ENCODE assay signal across 21 cellular contexts in the genomic region with DNA sequence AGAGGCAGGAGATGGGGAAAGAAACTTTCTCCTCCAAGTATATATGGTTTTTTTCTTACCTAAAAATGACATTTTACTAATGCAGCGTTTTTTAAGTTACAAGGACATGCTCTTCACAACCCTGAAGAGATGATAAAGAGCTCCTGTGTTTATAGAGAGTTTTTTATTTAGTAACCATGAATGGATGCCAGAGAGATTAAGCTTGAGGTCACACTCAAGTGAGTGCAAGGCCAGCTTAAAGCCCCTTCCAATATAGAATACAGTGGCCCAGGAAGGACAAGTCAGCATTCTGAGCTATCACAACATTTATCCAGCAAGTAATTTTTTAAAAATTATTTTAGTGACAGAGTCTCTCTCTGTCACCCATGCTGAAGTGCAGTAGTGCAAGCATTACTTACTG. TPM values are rescaled to one million over a fixed set of nuclear protein-coding genes. Genes with fewer than 3 reads are reported as not detected.
DNase-seq lines count a peak whose midpoint lies in the region; ATAC-seq, FAIRE-seq and TF ChIP-seq lines count a peak whose summit lies in the region.
"Had no signal": no experiment of that assay in that cellular context is flagged by ENCODE, and none has a peak within 500 bp of the region (broad histone marks: within the 10 kb centered on the region; RNA-seq: fewer than 3 reads in every experiment).

No MANE protein-coding gene starts in this region.

- no peak overlapping the region for H3K4me3 Mint-ChIP-seq in T-helper 1 cell treated with Interleukin-12 subunit alpha and Interleukin-12 subunit beta and Interleukin-4 antibody, amounts not matched to agents 30 μg/mL and 1 μg/mL, for 36 hours
- H3K4me3 Mint-ChIP-seq in activated naive CD8-positive, alpha-beta T cell treated with anti-CD3 and anti-CD28 coated beads, Interleukin-2, amount 50 U/mL, for 24 hours, result no peak overlapping the region
- H3K4me3 Mint-ChIP-seq: CD4-positive, alpha-beta T cell had no signal

- intact Hi-C loops in left ventricle myocardium superior (cut with micrococcal nuclease), result no loop called here
- intact Hi-C loops in psoas muscle (cut with DNase I), result no loop called here

- peaks cover 2% of the 10 kb centered on the region; the same call in 1 of the 3 replicates for H3K9me3 ChIP-seq in A549
- H3K9me3 ChIP-seq in psoas muscle, result no peaks in the 10 kb centered on the region
- H3K9me3 ChIP-seq: BE2C, Caco-2 had no signal

- TF ChIP-seq EP300 in A549 (IDR thresholded peaks at IDR 0.05), result no peak

- no peak for TF ChIP-seq POLR2A in A549 (IDR thresholded peaks at IDR 0.05; ENCODE audit: low read length)

- no peak for FAIRE-seq in A549 (lab: Jason Lieb, UNC)
- FAIRE-seq: K562 had no signal

- H3K36me3 ChIP-seq in psoas muscle (ENCODE audit: insufficient read depth in 1 of 2, low read depth in 1 of 2), result no peaks in the 10 kb centered on the region
- H3K36me3 ChIP-seq: BE2C had no signal

- H3K9me3 Mint-ChIP-seq in T-helper 1 cell treated with Interleukin-12 subunit alpha and Interleukin-12 subunit beta and Interleukin-4 antibody, amounts not matched to agents 30 μg/mL and 1 μg/mL, for 36 hours, result peaks cover 5% of the 10 kb centered on the region
- no peaks in the 10 kb centered on the region for H3K9me3 Mint-ChIP-seq in activated naive CD8-positive, alpha-beta T cell treated with anti-CD3 and anti-CD28 coated beads, Interleukin-2, amount 50 U/mL, for 24 hours
- H3K9me3 Mint-ChIP-seq: CD4-positive, alpha-beta T cell had no signal

- 45% methylated on average over 1 of the region's 1 CpG for WGBS in A549 (ENCODE audit: missing lambda C conversion rate)
- WGBS in psoas muscle, 3 donors, result 10 to 50% (median 40%) methylated on average over 1 of the region's 1 CpG

- peaks cover 7% of the 10 kb centered on the region for H3K36me3 Mint-ChIP-seq in T-helper 1 cell treated with Interleukin-12 subunit alpha and Interleukin-12 subunit beta and Interleukin-4 antibody, amounts not matched to agents 30 μg/mL and 1 μg/mL, for 36 hours (ENCODE audit: low read depth)
- no peaks in the 10 kb centered on the region for H3K36me3 Mint-ChIP-seq in activated naive CD8-positive, alpha-beta T cell treated with anti-CD3 and anti-CD28 coated beads, Interleukin-2, amount 50 U/mL, for 24 hours (ENCODE audit: low read depth)

- no peak for ATAC-seq in A549
- ATAC-seq in activated naive CD8-positive, alpha-beta T cell treated with anti-CD3 and anti-CD28 coated beads, Interleukin-2, amount 50 U/mL, for 24 hours, result no peak
- peak; percentile 85 for ATAC-seq in left ventricle myocardium superior
- no peak for ATAC-seq in psoas muscle
- ATAC-seq: K562 had no signal

- H3K4me3 ChIP-seq in A549 (no peak overlapping the region), psoas muscle (no peak overlapping the region)
- H3K4me3 ChIP-seq: K562 had no signal

- CTCF ChIA-PET in A549 (lab: Yijun Ruan, JAX), result interaction anchor here (2.6 kb wide), 1 partner anchor 17 kb away, joined by 12 read pairs; no protein-coding TSS in a partner anchor

- DNase-seq in T-helper 1 cell (no peak), A549 (ENCODE audit: low read depth in 1 of 2, low spot score in 1 of 2) (no peak), left ventricle myocardium superior (no peak), psoas muscle (no peak), NCI-H1694 (lab: John Stamatoyannopoulos, UW) (no peak), GF-D8 (lab: John Stamatoyannopoulos, UW) (no peak)
- DNase-seq in activated naive CD8-positive, alpha-beta T cell treated with anti-CD3 and anti-CD28 coated beads, Interleukin-2, amount 50 U/mL, for 24 hours, result no peak
- DNase-seq: BE2C; Caco-2; CD4-positive, alpha-beta T cell; NCI-H1105 treated with DMSO at 0.1 percent for 48 hours; NCI-H187; NCI-H2107; NCI-H2227 treated with DMSO at 0.1 percent for 48 hours; NCI-H510A treated with DMSO at 0.1 percent for 48 hours; NCI-H774; SIG-M5 had no signal

- 0 out of 3 replicates have a peak overlapping the region, but pooled peaks have one; percentile 11 for H3K4me2 ChIP-seq in A549

- TF ChIP-seq CTCF in A549 (IDR thresholded peaks at IDR 0.05), result no peak
- no peak for TF ChIP-seq CTCF in psoas muscle (IDR thresholded peaks at IDR 0.05)

- POLR2A ChIA-PET in A549 (lab: Yijun Ruan, JAX), result interaction anchor here (1.1 kb wide), 1 partner anchor 8 kb away, joined by 3 read pairs; no protein-coding TSS in a partner anchor

- H3K27me3 ChIP-seq in psoas muscle (ENCODE audit: insufficient read depth in 3 of 3, low read length in 2 of 3), result no peaks in the 10 kb centered on the region
- H3K27me3 ChIP-seq: BE2C had no signal

- H3K4me1 Mint-ChIP-seq in T-helper 1 cell treated with Interleukin-12 subunit alpha and Interleukin-12 subunit beta and Interleukin-4 antibody, amounts not matched to agents 30 μg/mL and 1 μg/mL, for 36 hours (ENCODE audit: low read depth), result peaks cover 35% of the 10 kb centered on the region
- H3K4me1 Mint-ChIP-seq in activated naive CD8-positive, alpha-beta T cell treated with anti-CD3 and anti-CD28 coated beads, Interleukin-2, amount 50 U/mL, for 24 hours, result peaks cover 45% of the 10 kb centered on the region

- TF ChIP-seq RAD21 in A549 (conservative IDR thresholded peaks at IDR 0.05 in 1 of 2, IDR thresholded peaks at IDR 0.05 in 1 of 2), result no peak

- peak overlapping the region; percentile 3 for H3K27ac Mint-ChIP-seq in T-helper 1 cell treated with Interleukin-12 subunit alpha and Interleukin-12 subunit beta and Interleukin-4 antibody, amounts not matched to agents 30 μg/mL and 1 μg/mL, for 36 hours
- H3K27ac Mint-ChIP-seq in activated naive CD8-positive, alpha-beta T cell treated with anti-CD3 and anti-CD28 coated beads, Interleukin-2, amount 50 U/mL, for 24 hours, result peak overlapping the region; percentile 70
- H3K27ac Mint-ChIP-seq: CD4-positive, alpha-beta T cell had no signal

- H3K4me1 ChIP-seq in A549, result peaks cover 11% of the 10 kb centered on the region
- no peaks in the 10 kb centered on the region for H3K4me1 ChIP-seq in psoas muscle
- H3K4me1 ChIP-seq: BE2C, Caco-2 had no signal

- no peaks in the 10 kb centered on the region for H3K27me3 Mint-ChIP-seq in T-helper 1 cell treated with Interleukin-12 subunit alpha and Interleukin-12 subunit beta and Interleukin-4 antibody, amounts not matched to agents 30 μg/mL and 1 μg/mL, for 36 hours (ENCODE audit: low read depth)
- H3K27me3 Mint-ChIP-seq in activated naive CD8-positive, alpha-beta T cell treated with anti-CD3 and anti-CD28 coated beads, Interleukin-2, amount 50 U/mL, for 24 hours, result no peaks in the 10 kb centered on the region
- H3K27me3 Mint-ChIP-seq: CD4-positive, alpha-beta T cell had no signal

- H3K27ac ChIP-seq in A549 (peak overlapping the region; percentile 1 to 34; a peak in 4 of 6 replicates), psoas muscle (no peak overlapping the region)
- H3K27ac ChIP-seq: 22Rv1 had no signal

TF ChIP-seq in A549, 52 proteins besides CTCF, POLR2A, EP300 and RAD21:
- TF ChIP-seq ZC3H11A (IDR thresholded peaks at IDR 0.05), result no peak
- no peak for TF ChIP-seq MAFK (IDR thresholded peaks at IDR 0.05; ENCODE audit: partially characterized antibody)
- TF ChIP-seq CBX8 (IDR thresholded peaks at IDR 0.05), result no peak
- no peak for TF ChIP-seq RARB (CRISPR knock-in tag; IDR thresholded peaks at IDR 0.05)
- TF ChIP-seq, protein P1, sequence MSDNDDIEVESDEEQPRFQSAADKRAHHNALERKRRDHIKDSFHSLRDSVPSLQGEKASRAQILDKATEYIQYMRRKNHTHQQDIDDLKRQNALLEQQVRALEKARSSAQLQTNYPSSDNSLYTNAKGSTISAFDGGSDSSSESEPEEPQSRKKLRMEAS (IDR thresholded peaks at IDR 0.05), result no peak
- TF ChIP-seq HOXB13 (CRISPR knock-in tag; IDR thresholded peaks at IDR 0.05; ENCODE audit: low read depth), result no peak
- no peak for TF ChIP-seq BHLHE40 (IDR thresholded peaks at IDR 0.05; ENCODE audit: low read depth, low read length)
- TF ChIP-seq HEYL (CRISPR knock-in tag; IDR thresholded peaks at IDR 0.05), result no peak
- TF ChIP-seq NFE2L2 (conservative IDR thresholded peaks at IDR 0.05; ENCODE audit: low read length), result no peak
- TF ChIP-seq GATA3 (IDR thresholded peaks at IDR 0.05; ENCODE audit: borderline replicate concordance), result no peak

RNA-seq across cellular contexts. Expression of a gene that starts 6.7 kb away (rescaled TPM):
- polyA plus RNA-seq in A549 (2011; rRNA removed) (0.13 and 0.24 TPM in 2 replicates), A549 (2017; fragmentation: RNase III; extraction: RNeasy Plus Mini Kit Qiagen cat#74134 plus additional on column Dnase treatment) (0.05 to 0.17 TPM (median 0.07 TPM) in 3 replicates), psoas muscle (1 to 10 TPM in 1 of 3 donors, under 1 TPM in 2; 0.48 to 1.4 (median 0.90) TPM)
- 0.05 and 0.06 TPM in 2 replicates for polyA plus RNA-seq in A549 (2012; cell fraction: cytosol; rRNA removed)
- polyA plus RNA-seq in A549 (2012; cell fraction: nucleus; rRNA removed), result 0.06 and 0.17 TPM in 2 replicates
- polyA minus RNA-seq in A549 (2011; rRNA and poly(A)+ RNA removed), result 0.54 TPM in 1 of 2 replicates, not detected in the other
- total RNA-seq in left ventricle myocardium superior (2.8 TPM), psoas muscle (1 to 10 TPM; 1.3 to 3.5 (median 1.5) TPM)

RNA-seq across cellular contexts. Expression of a gene that starts 27.2 kb away (rescaled TPM):
- 17.9 and 23.0 TPM in 2 replicates for polyA plus RNA-seq in A549 (2011; rRNA removed)
- polyA plus RNA-seq in A549 (2012; cell fraction: cytosol; rRNA removed), result 6.1 and 6.3 TPM in 2 replicates
- 2.1 and 3.4 TPM in 2 replicates for polyA plus RNA-seq in A549 (2012; cell fraction: nucleus; rRNA removed)
- 19.8 to 22.6 TPM (median 22.5 TPM) in 3 replicates for polyA plus RNA-seq in A549 (2017; fragmentation: RNase III; extraction: RNeasy Plus Mini Kit Qiagen cat#74134 plus additional on column Dnase treatment)
- 4.0 and 4.6 TPM in 2 replicates for polyA minus RNA-seq in A549 (2011; rRNA and poly(A)+ RNA removed)
- 10.2 TPM for total RNA-seq in left ventricle myocardium superior
- total RNA-seq in psoas muscle, result 10 to 100 TPM; 10.6 to 11.8 (median 11.3) TPM
- polyA plus RNA-seq in psoas muscle, result 10 to 100 TPM; 12.9 to 17.5 (median 16.5) TPM

RNA-seq across cellular contexts. Expression of a gene that starts 50.6 kb away (rescaled TPM):
- polyA plus RNA-seq in A549 (2011; rRNA removed) (not detected in 2 replicates), A549 (2017; fragmentation: RNase III; extraction: RNeasy Plus Mini Kit Qiagen cat#74134 plus additional on column Dnase treatment) (not detected in 3 replicates), psoas muscle (not detected)
- polyA plus RNA-seq in A549 (2012; cell fraction: cytosol; rRNA removed), result not detected in 2 replicates
- not detected in 2 replicates for polyA plus RNA-seq in A549 (2012; cell fraction: nucleus; rRNA removed)
- not detected in 2 replicates for polyA minus RNA-seq in A549 (2011; rRNA and poly(A)+ RNA removed)
- total RNA-seq in left ventricle myocardium superior (not detected), psoas muscle (not detected)
- total RNA-seq: Caco-2; CD4-positive, alpha-beta T cell; H4; K562 had no signal
- polyA plus RNA-seq: K562 had no signal

RNA-seq across cellular contexts. Expression of a gene that starts 56.6 kb away (rescaled TPM):
- polyA plus RNA-seq in A549 (2011; rRNA removed) (94.7 and 143 TPM in 2 replicates), A549 (2017; fragmentation: RNase III; extraction: RNeasy Plus Mini Kit Qiagen cat#74134 plus additional on column Dnase treatment) (99.1 to 103 TPM (median 101 TPM) in 3 replicates), psoas muscle (under 1 TPM in 1 of 3 donors, not detected in 2; 0.01 TPM)
- polyA plus RNA-seq in A549 (2012; cell fraction: cytosol; rRNA removed), result 58.3 and 77.3 TPM in 2 replicates
- polyA plus RNA-seq in A549 (2012; cell fraction: nucleus; rRNA removed), result 48.5 and 87.7 TPM in 2 replicates
- polyA minus RNA-seq in A549 (2011; rRNA and poly(A)+ RNA removed), result 328 and 421 TPM in 2 replicates
- total RNA-seq in left ventricle myocardium superior (0.17 TPM), psoas muscle (under 1 TPM in 1 of 4 donors, not detected in 3; 0.77 TPM)
- total RNA-seq: K562 had no signal
